In genomic region chr4:47367761-47368160, GRCh38 we compare ENCODE assay signal across 19 cellular contexts.
"Had no signal": no experiment of that assay in that cellular context is flagged by ENCODE, and none has a peak within 500 bp of the region (broad histone marks: within the 10 kb centered on the region; RNA-seq: fewer than 3 reads in every experiment).

No MANE protein-coding gene starts in this region.

- ATAC-seq: activated CD8-positive, alpha-beta memory T cell treated with anti-CD3 and anti-CD28 coated beads, Interleukin-2, amount 10 ng/mL, durations not matched to agents 7 days and 5 days; activated CD8-positive, alpha-beta T cell treated with anti-CD3 and anti-CD28 coated beads for 36 hours; heart left ventricle; left ventricle myocardium superior; natural killer cell had no signal

- DNase-seq: activated CD4-positive, alpha-beta T cell treated with anti-CD3 and anti-CD28 coated beads, Interleukin-2, amount 10 ng/mL, durations not matched to agents 7 days and 5 days; activated CD4-positive, CD25-positive, alpha-beta regulatory T cell treated with anti-CD3 and anti-CD28 coated beads, Interleukin-2, amount 50 U/mL, for 72 hours; activated CD8-positive, alpha-beta memory T cell treated with anti-CD3 and anti-CD28 coated beads, Interleukin-2, amount 10 ng/mL, durations not matched to agents 7 days and 5 days; activated CD8-positive, alpha-beta T cell treated with anti-CD3 and anti-CD28 coated beads for 36 hours; activated effector memory CD4-positive, alpha-beta T cell treated with anti-CD3 and anti-CD28 coated beads, Interleukin-2, amount 50 U/mL, for 16 hours; activated naive CD4-positive, alpha-beta T cell treated with anti-CD3 and anti-CD28 coated beads, Interleukin-2, amount 10 ng/mL, durations not matched to agents 7 days and 5 days; activated T-cell treated with anti-CD3 and anti-CD28 coated beads for 4 hours; heart left ventricle; left ventricle myocardium superior; midbrain; natural killer cell; retina; sigmoid colon; stimulated activated CD4-positive, alpha-beta T cell treated with anti-CD3 and anti-CD28 coated beads, Interleukin-15, amount 100 ng/mL, for 24 hours; stimulated activated naive B cell treated with anti-CD40 and anti-IgM and Interleukin-4, amounts not matched to agents 10 μg/mL and 1 μg/mL and 100 μg/mL, for 72 hours; transverse colon; uterus; WERI-Rb-1 had no signal

- H3K27ac ChIP-seq: epithelial cell of prostate, heart left ventricle, sigmoid colon, transverse colon, uterus, WERI-Rb-1 had no signal
